Comparison of ENCODE assay signal across 19 cellular contexts in genomic region chr11:19604679-19605375, GRCh38.
DNase-seq lines count a peak whose midpoint lies in the region; ATAC-seq, FAIRE-seq and TF ChIP-seq lines count a peak whose summit lies in the region.
"Had no signal": no experiment of that assay in that cellular context is flagged by ENCODE, and none has a peak within 500 bp of the region (broad histone marks: within the 10 kb centered on the region; RNA-seq: fewer than 3 reads in every experiment).

No MANE protein-coding gene starts in this region.

- H3K9ac ChIP-seq in GM23248 (no peak overlapping the region), K562 (ENCODE audit: insufficient read depth in 1 of 2, low read depth in 2 of 2, low read length in 2 of 2) (no peak overlapping the region)

- H3K4me2 ChIP-seq in GM23248 (ENCODE audit: unreplicated experiment) (peak overlapping the region; percentile 67), K562 (ENCODE audit: insufficient read depth, low read length) (no peak overlapping the region)
- H3K4me2 ChIP-seq: GM23338 had no signal

- intact Hi-C loops in K562 (cut with micrococcal nuclease), result no loop called here

- H3F3A ChIP-seq in GM23248 (ENCODE audit: insufficient read depth), result peaks cover 17% of the 10 kb centered on the region

- CTCF ChIA-PET in K562 (lab: Yijun Ruan, JAX; ENCODE audit: low intra/inter-chr PET ratio), result no interaction called here

- TF ChIP-seq POLR2A in K562 (conservative IDR thresholded peaks at IDR 0.05) (no peak), suprapubic skin (IDR thresholded peaks at IDR 0.05) (no peak)

- H3K9me3 ChIP-seq in GM23248 (ENCODE audit: low read depth), result no peaks in the 10 kb centered on the region
- H3K9me3 ChIP-seq in K562 (replicated peaks; ENCODE audit: control insufficient read depth, insufficient read depth, low read depth, low read length), result no peaks in the 10 kb centered on the region
- no peaks in the 10 kb centered on the region for H3K9me3 ChIP-seq in suprapubic skin
- H3K9me3 ChIP-seq: SJCRH30 had no signal

- H2AFZ ChIP-seq in GM23248 (no peak overlapping the region), K562 (ENCODE audit: low read depth, low read length) (no peak overlapping the region)
- H2AFZ ChIP-seq: GM23338 had no signal

- TF ChIP-seq CTCF in K562 (IDR thresholded peaks at IDR 0.05 in 2 of 3, conservative IDR thresholded peaks at IDR 0.05 in 1 of 3; ENCODE audit: insufficient read depth in 2 of 3, low read depth in 1 of 3, low read length in 3 of 3), result no peak
- TF ChIP-seq CTCF in suprapubic skin (IDR thresholded peaks at IDR 0.05), result no peak

- no peaks in the 10 kb centered on the region for H3K9me2 ChIP-seq in GM23248 (ENCODE audit: insufficient read depth)

- POLR2A ChIA-PET in K562 (lab: Yijun Ruan, JAX), result interaction anchor here (0.7 kb wide), 1 partner anchor 14 kb away, joined by 3 read pairs; no protein-coding TSS in a partner anchor

- in situ Hi-C loops in GM23248 (cut with MboI), result no loop called here
- in situ Hi-C loops in K562 (cut with MboI), result no loop called here

- H3K27ac ChIP-seq in GM23248 (peak overlapping the region; percentile 58; the same call in 1 of the 2 replicates), K562 (ENCODE audit: extremely low read depth, low read depth, low read length) (no peak overlapping the region), suprapubic skin (peak overlapping the region; percentile 27)
- H3K27ac ChIP-seq: SJCRH30 had no signal

- no peaks in the 10 kb centered on the region for H3K36me3 ChIP-seq in GM23248 (ENCODE audit: low read depth)
- no peaks in the 10 kb centered on the region for H3K36me3 ChIP-seq in K562 (ENCODE audit: control insufficient read depth, insufficient read depth, low read length)
- H3K36me3 ChIP-seq in suprapubic skin, result no peaks in the 10 kb centered on the region

- no TSS peak for BruUV-seq in K562 (replicated peaks; lab: Mats Ljungman, UMichigan)

- FAIRE-seq in K562 (lab: Jason Lieb, UNC) (no peak), GM19239 (lab: Jason Lieb, UNC) (no peak)
- FAIRE-seq: A204.1, GM12878, RCC 7860 had no signal

- H3K27me3 ChIP-seq in GM23248 (replicated peaks; ENCODE audit: insufficient read depth) (no peaks in the 10 kb centered on the region), K562 (ENCODE audit: control insufficient read depth in 2 of 2, insufficient read depth in 2 of 2, low read length in 2 of 2) (peaks cover 0 to 4% of the 10 kb centered on the region in 2 experiments; a peak in 1 of 5 replicates), suprapubic skin (no peaks in the 10 kb centered on the region)
- H3K27me3 ChIP-seq: SJCRH30 had no signal

- no peak for ATAC-seq in K562
- ATAC-seq: GM12878, GM23338 had no signal

- H3K79me2 ChIP-seq in GM23248 (ENCODE audit: insufficient read depth) (0 out of 2 replicates have a peak, but pooled peaks cover 3% of the 10 kb centered on the region), K562 (ENCODE audit: control insufficient read depth, insufficient read depth, low read length) (no peaks in the 10 kb centered on the region)

- H4K20me1 ChIP-seq in GM23248 (ENCODE audit: insufficient read depth) (no peaks in the 10 kb centered on the region), K562 (replicated peaks; ENCODE audit: control insufficient read depth, insufficient read depth, low read length) (no peaks in the 10 kb centered on the region)

- TF ChIP-seq EP300 in K562 (IDR thresholded peaks at IDR 0.05; ENCODE audit: low read length) (no peak), suprapubic skin (IDR thresholded peaks at IDR 0.05) (no peak)

- no peak for DNase-seq in GM23248
- DNase-seq in K562 (ENCODE audit: extremely low read depth in 1 of 4, low spot score in 3 of 4), result no peak
- DNase-seq in islet precursor cell, result peak; percentile 18
- DNase-seq in suprapubic skin (ENCODE audit: low spot score in 2 of 2), result no peak
- DNase-seq in activated gamma-delta T cell (lab: John Stamatoyannopoulos, UW), result no peak
- DNase-seq in SKM-1 (lab: John Stamatoyannopoulos, UW; ENCODE audit: unreplicated experiment), result no peak
- no peak for DNase-seq in GM19239 (ENCODE audit: insufficient read length, low spot score)
- DNase-seq: DND-41, Karpas-422, NCI-H1694, NCI-H2081 treated with DMSO at 0.1 percent for 48 hours, NCI-H446 treated with DMSO at 0.1 percent for 48 hours, NCI-H526 treated with DMSO at 0.1 percent for 48 hours, OCI-M1, SJCRH30 had no signal

- H3K9me1 ChIP-seq in K562 (ENCODE audit: control insufficient read depth, insufficient read depth, low read length), result no peaks in the 10 kb centered on the region

- H3K4me1 ChIP-seq in GM23248 (ENCODE audit: insufficient read depth) (peaks cover 27% of the 10 kb centered on the region), K562 (replicated peaks in 1 of 2; ENCODE audit: control insufficient read depth in 2 of 2, insufficient read depth in 2 of 2, low read length in 2 of 2) (no peaks in the 10 kb centered on the region), suprapubic skin (peaks cover 24% of the 10 kb centered on the region)

- WGBS in GM23248 (ENCODE audit: low coverage in 1 of 2, low lambda C conversion rate in 2 of 2, missing lambda C conversion rate in 2 of 2), 2 experiments, result 96 to 100% methylated on average over 2 of the region's 2 CpGs
- WGBS in K562 (ENCODE audit: insufficient coverage, low coverage, missing lambda C conversion rate), result 0% methylated on average over 2 of the region's 2 CpGs
- WGBS in suprapubic skin, result 94% methylated on average over 2 of the region's 2 CpGs

- TF ChIP-seq RAD21 in K562 (CRISPR knock-in tag; conservative IDR thresholded peaks at IDR 0.05 in 1 of 2, IDR thresholded peaks at IDR 0.05 in 1 of 2), result no peak

- H3K4me3 ChIP-seq in GM23248 (no peak overlapping the region), K562 (no peak overlapping the region), suprapubic skin (no peak overlapping the region)
- H3K4me3 ChIP-seq: GM12878, GM23338, SJCRH30 had no signal

TF ChIP-seq in K562, 482 proteins besides CTCF, POLR2A, EP300 and RAD21:
- TF ChIP-seq ZNF431 (CRISPR knock-in tag; IDR thresholded peaks at IDR 0.05) (peak; percentile 54; the same call in 1 of the 2 replicates), XRCC5 (IDR thresholded peaks at IDR 0.05; ENCODE audit: low read depth, low read length) (no peak), PHF21A (IDR thresholded peaks at IDR 0.05; ENCODE audit: borderline replicate concordance, low read depth) (no peak), ZNF830 (CRISPR knock-in tag; IDR thresholded peaks at IDR 0.05) (no peak)
